ENCODE assay signal across 9 cellular contexts in the genomic region with DNA sequence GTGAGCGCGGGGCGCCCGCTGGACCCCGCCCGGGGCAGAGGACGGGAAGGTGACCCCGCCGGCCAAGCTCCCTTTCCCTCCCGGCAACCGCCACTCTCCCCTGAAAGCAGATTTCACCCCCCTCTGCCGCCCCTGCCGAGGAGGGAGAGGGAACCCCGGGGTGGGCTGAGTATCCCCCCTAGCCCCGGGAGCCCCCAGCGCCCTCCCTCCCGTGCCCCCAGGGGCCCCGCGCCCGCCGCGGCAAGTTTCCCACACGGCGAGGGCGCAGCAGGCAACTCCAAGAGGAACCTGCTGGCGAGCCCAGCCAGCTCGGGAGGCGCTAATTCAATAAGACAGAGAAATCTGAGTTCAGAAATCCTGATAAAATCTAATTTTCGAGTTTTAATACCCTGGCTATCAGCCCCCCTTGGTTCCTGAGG. TPM values are rescaled to one million over a fixed set of nuclear protein-coding genes. Genes with fewer than 3 reads are reported as not detected.
DNase-seq lines count a peak whose midpoint lies in the region; ATAC-seq and TF ChIP-seq lines count a peak whose summit lies in the region.
"Had no signal": no experiment of that assay in that cellular context is flagged by ENCODE, and none has a peak within 500 bp of the region (broad histone marks: within the 10 kb centered on the region; RNA-seq: fewer than 3 reads in every experiment).

No MANE protein-coding gene starts in this region.

- intact Hi-C loops in breast epithelium (cut with DNase I; ENCODE audit: low total_unique reads) = no loop called here
- intact Hi-C loops in MCF 10A (cut with micrococcal nuclease) = loop anchor here (10.0 kb wide), 1 partner anchor 89 kb away; a partner anchor contains a TSS
- intact Hi-C loops in mammary epithelial cell (cut with micrococcal nuclease) = loop anchor here (5.0 to 10.0 kb wide), 4 partner anchors 86 to 401 kb away; a partner anchor contains a TSS
- intact Hi-C loops in aorta (cut with DNase I) = loop anchor here in 1 of 2 donors (5.0 kb wide), 2 partner anchors 74 to 396 kb away; no protein-coding TSS in a partner anchor

- H2AFZ ChIP-seq in mammary epithelial cell (ENCODE audit: low read depth, low read length) = no peak overlapping the region

- peaks cover 2% of the 10 kb centered on the region for H4K20me1 ChIP-seq in mammary epithelial cell (ENCODE audit: insufficient read depth, low read length)

- H3K4me3 Mint-ChIP-seq in MCF 10A (ENCODE audit: unreplicated experiment) = no peak overlapping the region
- H3K4me3 Mint-ChIP-seq in endothelial cell (ENCODE audit: unreplicated experiment) = no peak overlapping the region

- H3K9ac ChIP-seq in mammary epithelial cell (ENCODE audit: insufficient read depth, low read length) = no peak overlapping the region

- POLR2A ChIA-PET in MCF 10A (lab: Yijun Ruan, JAX) = no interaction called here

- no peaks in the 10 kb centered on the region for H3K36me3 ChIP-seq in breast epithelium
- no peaks in the 10 kb centered on the region for H3K36me3 ChIP-seq in mammary epithelial cell (ENCODE audit: insufficient read depth, low read length)
- no peaks in the 10 kb centered on the region for H3K36me3 ChIP-seq in aorta (ENCODE audit: control insufficient read depth in 1 of 2, insufficient read depth in 2 of 2, low read length in 1 of 2)

- H3K27ac ChIP-seq in breast epithelium (no peak overlapping the region), mammary epithelial cell (ENCODE audit: insufficient read depth, low read depth, low read length) (no peak overlapping the region), aorta (ENCODE audit: low read depth in 1 of 2, low read length in 2 of 2) (no peak overlapping the region)

- H3K9me3 Mint-ChIP-seq in MCF 10A (ENCODE audit: unreplicated experiment) (no peaks in the 10 kb centered on the region), endothelial cell (ENCODE audit: unreplicated experiment) (no peaks in the 10 kb centered on the region)

- H3K4me1 Mint-ChIP-seq in MCF 10A (ENCODE audit: insufficient read depth, unreplicated experiment) (peaks cover 6% of the 10 kb centered on the region), endothelial cell (ENCODE audit: unreplicated experiment) (peaks cover 9% of the 10 kb centered on the region)

- dilution Hi-C loops in mammary epithelial cell (cut with HindIII; ENCODE audit: low sequenced_read_pairs) = no loop called here

- CTCF ChIA-PET in MCF 10A (lab: Yijun Ruan, JAX) = interaction anchor here (1.4 kb wide), 1 partner anchor 73 kb away, joined by 3 read pairs; no protein-coding TSS in a partner anchor
- CTCF ChIA-PET in mammary epithelial cell (lab: Charles Lee; ENCODE audit: low non-redundant PET) = no interaction called here

- in situ Hi-C loops in mammary epithelial cell (cut with MboI; ENCODE audit: low sequenced_read_pairs in 2 of 2) = no loop called here

- H3K4me3 ChIP-seq in breast epithelium (peak overlapping the region; percentile 60 to 88 (median 70)), mammary epithelial cell (replicated peaks in 1 of 3; ENCODE audit: insufficient read depth in 1 of 3, low read depth in 2 of 3, low read length in 3 of 3) (peak overlapping the region in 1 of 3 experiments; percentile 26), aorta (ENCODE audit: low read length in 2 of 2) (peak overlapping the region; percentile 7 to 81)

- ATAC-seq in aorta (ENCODE audit: low FRiP score) = no peak

- no peak for TF ChIP-seq CTCF in breast epithelium (IDR thresholded peaks at IDR 0.05)
- TF ChIP-seq CTCF in MCF 10A (IDR thresholded peaks at IDR 0.05; ENCODE audit: unreplicated experiment) = no peak
- no peak for TF ChIP-seq CTCF in mammary epithelial cell (conservative IDR thresholded peaks at IDR 0.05 in 1 of 2, IDR thresholded peaks at IDR 0.05 in 1 of 2; ENCODE audit: extremely low read depth in 1 of 2, insufficient read depth in 1 of 2, low read depth in 1 of 2, low read length in 2 of 2)
- no peak for TF ChIP-seq CTCF in endothelial cell (IDR thresholded peaks at IDR 0.05; ENCODE audit: unreplicated experiment)

- H3K4me2 ChIP-seq in mammary epithelial cell (ENCODE audit: insufficient read depth, low read depth, low read length) = peak overlapping the region; percentile 92

- DNase-seq in breast epithelium (ENCODE audit: low spot score in 2 of 2) (no peak), MCF 10A (ENCODE audit: unreplicated experiment) (no peak), mammary epithelial cell (no peak), lung microvascular endothelial cell (ENCODE audit: low read depth in 2 of 2) (peak; percentile 25 to 32), aorta (no peak), endothelial cell (ENCODE audit: low spot score) (no peak), middle frontal gyrus (ENCODE audit: extremely low spot score, low spot score) (no peak), GDM1 (lab: John Stamatoyannopoulos, UW) (no peak)
- DNase-seq: NCI-H1930 had no signal

- no peaks in the 10 kb centered on the region for H3K79me2 ChIP-seq in mammary epithelial cell (ENCODE audit: insufficient read depth, low read length)

- peaks cover 11 to 90% of the 10 kb centered on the region in 2 donors for H3K27me3 ChIP-seq in breast epithelium
- peaks cover 22% of the 10 kb centered on the region for H3K27me3 ChIP-seq in mammary epithelial cell (ENCODE audit: insufficient read depth, low read length)
- H3K27me3 ChIP-seq in aorta (ENCODE audit: control insufficient read depth in 1 of 2, insufficient read depth in 2 of 2, low read length in 1 of 2) = no peaks in the 10 kb centered on the region

- no peaks in the 10 kb centered on the region for H3K36me3 Mint-ChIP-seq in MCF 10A (ENCODE audit: insufficient read depth, unreplicated experiment)
- no peaks in the 10 kb centered on the region for H3K36me3 Mint-ChIP-seq in endothelial cell (ENCODE audit: low read depth, unreplicated experiment)

- TF ChIP-seq POLR2A in breast epithelium (IDR thresholded peaks at IDR 0.05) = no peak

- H3K4me1 ChIP-seq in breast epithelium (peaks cover 9 to 13% of the 10 kb centered on the region in 2 donors), mammary epithelial cell (ENCODE audit: insufficient read depth, low read length) (peaks cover 17% of the 10 kb centered on the region), aorta (ENCODE audit: control insufficient read depth in 1 of 2, insufficient read depth in 2 of 2, low read length in 2 of 2) (no peaks in the 10 kb centered on the region)

- WGBS in mammary epithelial cell (ENCODE audit: low coverage, missing lambda C conversion rate) = 0% methylated on average over 2 of the region's 29 CpGs
- 0 to 2% methylated on average over 22 to 29 of the region's 29 CpGs for WGBS in aorta, 2 donors

- H3K27me3 Mint-ChIP-seq in MCF 10A (ENCODE audit: insufficient read depth, unreplicated experiment) (peaks cover 74% of the 10 kb centered on the region), endothelial cell (ENCODE audit: unreplicated experiment) (peaks cover 17% of the 10 kb centered on the region)

- H3K9me3 ChIP-seq in breast epithelium (no peaks in the 10 kb centered on the region), mammary epithelial cell (replicated peaks; ENCODE audit: insufficient read depth, low read length) (no peaks in the 10 kb centered on the region), aorta (ENCODE audit: control insufficient read depth, low read length) (no peaks in the 10 kb centered on the region)

- H3K27ac Mint-ChIP-seq in MCF 10A (ENCODE audit: low read depth, unreplicated experiment) = no peak overlapping the region
- no peak overlapping the region for H3K27ac Mint-ChIP-seq in endothelial cell (ENCODE audit: unreplicated experiment)

- no TSS peak for BruUV-seq in MCF 10A (replicated peaks; lab: Mats Ljungman, UMichigan)
- no TSS peak for BruUV-seq in mammary epithelial cell (replicated peaks; lab: Mats Ljungman, UMichigan)

RNA-seq across cellular contexts. Expression of a gene that starts 1.6 kb away (rescaled TPM):
- total RNA-seq in breast epithelium (1 to 10 TPM in 1 of 3 donors, under 1 TPM in 2; under 0.01 to 1.9 (median 0.29) TPM), MCF 10A (2022) (0.44 TPM in 1 of 2 replicates, not detected in the other), mammary epithelial cell (1 to 10 TPM; 1.0 to 2.0 TPM), lung microvascular endothelial cell (0.40 and 1.1 TPM in 2 replicates), aorta (1 to 10 TPM; 1.8 to 5.3 TPM), endothelial cell (ENCODE audit: unreplicated experiment) (0.38 TPM)
- polyA plus RNA-seq in mammary epithelial cell (0.74 TPM), aorta (under 1 TPM; 0.25 to 0.33 TPM)
- not detected for polyA minus RNA-seq in mammary epithelial cell

Comparison
In these comparisons a context has a peak if more than half of its experiments do, and no peak if none do; other contexts are left out.
1. DNase-seq: peak in lung microvascular endothelial cell (2 of 2); none in breast epithelium (0 of 2), MCF 10A (single experiment), mammary epithelial cell (single experiment), aorta (0 of 2), endothelial cell (single experiment), middle frontal gyrus (single experiment) and GDM1 (single experiment).